In the genomic region with DNA sequence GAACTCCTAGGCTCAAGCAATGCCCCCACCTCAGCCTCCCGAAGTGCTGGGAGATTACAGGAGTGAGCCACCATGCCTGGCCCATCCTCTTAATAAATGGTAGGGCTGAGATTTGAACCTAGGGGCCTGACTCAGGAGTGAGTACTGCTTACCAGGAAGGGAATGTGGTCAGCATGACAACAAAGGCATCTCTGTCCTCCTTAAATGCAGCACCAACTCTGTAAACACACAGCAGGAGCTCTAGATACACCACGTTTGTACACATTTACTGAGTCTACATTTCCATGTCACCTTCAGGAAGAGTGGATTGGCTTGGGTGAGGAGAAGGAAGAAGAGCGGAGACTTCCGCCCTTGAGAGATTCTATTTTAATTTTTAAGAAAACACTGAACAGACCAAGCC, we compare ENCODE assay signal across 35 cellular contexts. TPM values are rescaled to one million over a fixed set of nuclear protein-coding genes. Genes with fewer than 3 reads are reported as not detected.
DNase-seq lines count a peak whose midpoint lies in the region; ATAC-seq and TF ChIP-seq lines count a peak whose summit lies in the region.
"Had no signal": no experiment of that assay in that cellular context is flagged by ENCODE, and none has a peak within 500 bp of the region (broad histone marks: within the 10 kb centered on the region; RNA-seq: fewer than 3 reads in every experiment).

No MANE protein-coding gene starts in this region.

- no peaks in the 10 kb centered on the region for H3K36me3 ChIP-seq in HCT116 (ENCODE audit: control insufficient read depth in 1 of 2, insufficient read depth in 2 of 2, low read length in 2 of 2)
- H3K36me3 ChIP-seq: esophagus muscularis mucosa, HAP-1, thoracic aorta, uterus had no signal

- POLR2A ChIA-PET in HCT116 (lab: Charles Lee), result no interaction called here
- POLR2A ChIA-PET in activated CD4-positive, alpha-beta T cell treated with anti-CD3 and anti-CD28 coated beads, Interleukin-2, amount 10 ng/mL, durations not matched to agents 7 days and 5 days (lab: Charles Lee), result no interaction called here

- H3K4me1 ChIP-seq in HCT116 (ENCODE audit: control insufficient read depth in 1 of 2, insufficient read depth in 2 of 2, low read length in 2 of 2), result peaks cover 16 to 29% of the 10 kb centered on the region in 2 experiments; a peak in 3 of 4 replicates
- H3K4me1 ChIP-seq: foreskin keratinocyte, HAP-1 had no signal

- H3K9me3 Mint-ChIP-seq in mesothelial cell of epicardium, result no peaks in the 10 kb centered on the region
- H3K9me3 Mint-ChIP-seq in activated CD4-positive, alpha-beta T cell treated with anti-CD3 and anti-CD28 coated beads, Interleukin-2, amount 10 ng/mL, durations not matched to agents 7 days and 5 days, result no peaks in the 10 kb centered on the region
- H3K9me3 Mint-ChIP-seq: activated T-cell treated with anti-CD3 and anti-CD28 coated beads, Interleukin-2, amount 50 U/mL, for 72 hours; CD4-positive, CD25-positive, alpha-beta regulatory T cell; endodermal cell; nephron; stimulated activated naive CD8-positive, alpha-beta T cell treated with anti-CD3 and anti-CD28 coated beads, Interleukin-15, Interleukin-2, amounts not matched to agents 100 ng/mL and 50 ng/mL, for 24 hours had no signal

- H3K4me1 Mint-ChIP-seq in mesothelial cell of epicardium, result peaks cover 56% of the 10 kb centered on the region
- H3K4me1 Mint-ChIP-seq in activated CD4-positive, alpha-beta T cell treated with anti-CD3 and anti-CD28 coated beads, Interleukin-2, amount 10 ng/mL, durations not matched to agents 7 days and 5 days, result peaks cover 27% of the 10 kb centered on the region

- no peaks in the 10 kb centered on the region for H3K36me3 Mint-ChIP-seq in mesothelial cell of epicardium
- H3K36me3 Mint-ChIP-seq in activated CD4-positive, alpha-beta T cell treated with anti-CD3 and anti-CD28 coated beads, Interleukin-2, amount 10 ng/mL, durations not matched to agents 7 days and 5 days (ENCODE audit: low read depth), result no peaks in the 10 kb centered on the region

- H3K4me2 ChIP-seq in HCT116 (ENCODE audit: low read length), result peak overlapping the region; percentile 18; the same call in 1 of the 2 replicates

- H2AFZ ChIP-seq in HCT116 (ENCODE audit: low read depth, low read length, poor library complexity, severe bottlenecking), result no peak overlapping the region

- in situ Hi-C loops in SK-MEL-5 (cut with HindIII; ENCODE audit: low pct_unique_long_range_greater_than_20kb, low sequenced_read_pairs), result no loop called here

- no peak for TF ChIP-seq POLR2A in HCT116 (IDR thresholded peaks at IDR 0.05; ENCODE audit: borderline replicate concordance, extremely low read depth, insufficient read depth, insufficient read length)

- DNase-seq in NCI-H748 (lab: John Stamatoyannopoulos, UW; ENCODE audit: unreplicated experiment) (peak; percentile 59), NCI-H748 treated with DMSO at 0.1 percent for 48 hours (lab: John Stamatoyannopoulos, UW) (no peak), HCT116 (ENCODE audit: low read depth, low spot score) (peak; percentile 59), SK-MEL-5 (ENCODE audit: low read depth, low spot score) (peak; percentile 73), mesothelial cell of epicardium (ENCODE audit: low spot score in 2 of 2, unreplicated experiment in 2 of 2) (no peak), T-helper 2 cell (no peak)
- DNase-seq in activated CD4-positive, alpha-beta T cell treated with anti-CD3 and anti-CD28 coated beads, Interleukin-2, amount 10 ng/mL, durations not matched to agents 7 days and 5 days, result no peak
- DNase-seq: 8988T; activated CD4-positive, alpha-beta T cell treated with anti-CD3 and anti-CD28 coated beads, Interleukin-2, amount 50 U/mL, for 48 hours; activated T-cell treated with anti-CD3 and anti-CD28 coated beads, Interleukin-2, amount 50 U/mL, for 72 hours; CD4-positive, CD25-positive, alpha-beta regulatory T cell; dermis blood vessel endothelial cell; EL; endodermal cell; foreskin keratinocyte; Kasumi-1; kidney glomerular epithelial cell; MV-4-11; NCI-H1436; NCI-H446; retina; stimulated activated CD4-positive, alpha-beta T cell treated with anti-CD3 and anti-CD28 coated beads, Interleukin-2, amount 100 ng/mL, for 24 hours; stimulated activated CD8-positive, alpha-beta memory T cell treated with anti-CD3 and anti-CD28 coated beads, Interleukin-4, amount 100 ng/mL, for 48 hours; T-helper 1 cell; uterus had no signal

- no peak overlapping the region for H3K27ac ChIP-seq in HCT116 (ENCODE audit: low read depth, low read length)
- H3K27ac ChIP-seq: esophagus muscularis mucosa, foreskin keratinocyte, RWPE1, thoracic aorta, uterus had no signal

- H3K27ac Mint-ChIP-seq in mesothelial cell of epicardium, result peak overlapping the region; percentile 11
- no peak overlapping the region for H3K27ac Mint-ChIP-seq in activated CD4-positive, alpha-beta T cell treated with anti-CD3 and anti-CD28 coated beads, Interleukin-2, amount 10 ng/mL, durations not matched to agents 7 days and 5 days
- H3K27ac Mint-ChIP-seq: activated T-cell treated with anti-CD3 and anti-CD28 coated beads, Interleukin-2, amount 50 U/mL, for 72 hours; CD4-positive, CD25-positive, alpha-beta regulatory T cell; endodermal cell; stimulated activated naive CD8-positive, alpha-beta T cell treated with anti-CD3 and anti-CD28 coated beads, Interleukin-15, Interleukin-2, amounts not matched to agents 100 ng/mL and 50 ng/mL, for 24 hours had no signal

- H3K79me2 ChIP-seq in HCT116 (ENCODE audit: insufficient read depth, low read length), result no peaks in the 10 kb centered on the region

- TF ChIP-seq RAD21 in HCT116 (IDR thresholded peaks at IDR 0.05; ENCODE audit: low read depth), result no peak

- intact Hi-C loops in HCT116 (cut with micrococcal nuclease), result no loop called here

- H3K9me3 ChIP-seq in HCT116 (ENCODE audit: control insufficient read depth in 1 of 2, insufficient read depth in 1 of 2, low read depth in 1 of 2, low read length in 2 of 2), result no peaks in the 10 kb centered on the region
- H3K9me3 ChIP-seq: esophagus muscularis mucosa, HAP-1, thoracic aorta, uterus had no signal

- H3K4me3 ChIP-seq in HCT116 (replicated peaks in 1 of 2; ENCODE audit: low read depth in 1 of 2, low read length in 2 of 2), result no peak overlapping the region
- H3K4me3 ChIP-seq: esophagus muscularis mucosa, HAP-1, lung, thoracic aorta, uterus had no signal

- CTCF ChIA-PET in HCT116 (lab: Charles Lee), result no interaction called here
- CTCF ChIA-PET in activated CD4-positive, alpha-beta T cell treated with anti-CD3 and anti-CD28 coated beads, Interleukin-2, amount 10 ng/mL, durations not matched to agents 7 days and 5 days (lab: Charles Lee), result no interaction called here

- TF ChIP-seq CTCF in HCT116 (IDR thresholded peaks at IDR 0.05 in 2 of 3, conservative IDR thresholded peaks at IDR 0.05 in 1 of 3; ENCODE audit: borderline replicate concordance in 1 of 3, insufficient read depth in 1 of 3, low read depth in 2 of 3, low read length in 2 of 3) (no peak), mesothelial cell of epicardium (IDR thresholded peaks at IDR 0.05; ENCODE audit: unreplicated experiment) (no peak)

- no peaks in the 10 kb centered on the region for H3K27me3 ChIP-seq in HCT116 (ENCODE audit: insufficient read depth, low read length)
- H3K27me3 ChIP-seq: esophagus muscularis mucosa, uterus had no signal

- ATAC-seq in HCT116, result peak; percentile 68
- ATAC-seq in HG02870 (IDR thresholded peaks at IDR 0.05; ENCODE audit: unreplicated experiment), result no peak
- ATAC-seq: activated CD4-positive, CD25-positive, alpha-beta regulatory T cell treated with anti-CD3 and anti-CD28 coated beads, Interleukin-2, amount 50 U/mL, for 24 hours; activated T-cell treated with anti-CD3 and anti-CD28 coated beads, Interleukin-2, amount 50 U/mL, for 72 hours; foreskin keratinocyte; HepG2 had no signal

- H3K9ac ChIP-seq in HCT116 (ENCODE audit: low read length), result no peak overlapping the region

- H3K4me3 Mint-ChIP-seq in mesothelial cell of epicardium, result no peak overlapping the region
- no peak overlapping the region for H3K4me3 Mint-ChIP-seq in activated CD4-positive, alpha-beta T cell treated with anti-CD3 and anti-CD28 coated beads, Interleukin-2, amount 10 ng/mL, durations not matched to agents 7 days and 5 days
- H3K4me3 Mint-ChIP-seq: activated T-cell treated with anti-CD3 and anti-CD28 coated beads, Interleukin-2, amount 50 U/mL, for 72 hours; CD4-positive, CD25-positive, alpha-beta regulatory T cell; endodermal cell; nephron; stimulated activated naive CD8-positive, alpha-beta T cell treated with anti-CD3 and anti-CD28 coated beads, Interleukin-15, Interleukin-2, amounts not matched to agents 100 ng/mL and 50 ng/mL, for 24 hours had no signal

- no peaks in the 10 kb centered on the region for H3K27me3 Mint-ChIP-seq in mesothelial cell of epicardium (ENCODE audit: low read depth)
- H3K27me3 Mint-ChIP-seq in activated CD4-positive, alpha-beta T cell treated with anti-CD3 and anti-CD28 coated beads, Interleukin-2, amount 10 ng/mL, durations not matched to agents 7 days and 5 days, result no peaks in the 10 kb centered on the region
- H3K27me3 Mint-ChIP-seq: stimulated activated naive CD8-positive, alpha-beta T cell treated with anti-CD3 and anti-CD28 coated beads, Interleukin-15, Interleukin-2, amounts not matched to agents 100 ng/mL and 50 ng/mL, for 24 hours had no signal

- no TSS peak for BruUV-seq in HCT116 (replicated peaks; lab: Mats Ljungman, UMichigan)

- RAD21 ChIA-PET in HCT116 (lab: Charles Lee; ENCODE audit: low non-redundant PET in 1 of 2, low total read pairs in 2 of 2, uncharacterized antibody in 2 of 2, unreplicated experiment in 2 of 2), result no interaction called here

- no peaks in the 10 kb centered on the region for H4K20me1 ChIP-seq in HCT116 (ENCODE audit: insufficient read depth)

- H3K9me2 ChIP-seq in HCT116 (ENCODE audit: insufficient read depth), result no peaks in the 10 kb centered on the region

TF ChIP-seq in HCT116, 20 proteins besides CTCF, POLR2A, EP300 and RAD21:
- TF ChIP-seq SP1 (IDR thresholded peaks at IDR 0.05; ENCODE audit: low read depth), result 0 out of 2 replicates have a peak, but pooled peaks have one; percentile 15
- TF ChIP-seq JUND (IDR thresholded peaks at IDR 0.05), result no peak

RNA-seq across cellular contexts. Expression of a gene that starts 38.5 kb away (rescaled TPM):
- total RNA-seq in HCT116 (2021; ENCODE audit: unreplicated experiment) (7.1 TPM), mesothelial cell of epicardium (8.5 to 9.0 TPM (median 8.9 TPM) in 3 replicates)
- 4.2 and 6.0 TPM in 2 replicates for polyA plus RNA-seq in HCT116 (2012)
- total RNA-seq in SK-MEL-5 (2014; rRNA removed; shearing (Covaris generic)), result 0.11 and 0.32 TPM in 2 replicates
- 2.2 and 3.3 TPM in 2 replicates for polyA plus RNA-seq in SK-MEL-5 (2015; cell fraction: cytosol; rRNA removed)
- 0.77 and 1.8 TPM in 2 replicates for polyA plus RNA-seq in SK-MEL-5 (2015; cell fraction: nucleus; rRNA removed)
- 10 to 100 TPM; 18.4 to 21.5 TPM for total RNA-seq in activated CD4-positive, alpha-beta T cell treated with anti-CD3 and anti-CD28 coated beads, Interleukin-2, amount 10 ng/mL, durations not matched to agents 7 days and 5 days
- total RNA-seq: HepG2 had no signal

Comparison
In these comparisons a context has a peak if more than half of its experiments do, and no peak if none do; other contexts are left out.
1. DNase-seq: peak in NCI-H748 (single experiment), HCT116 (single experiment) and SK-MEL-5 (single experiment); none in NCI-H748 treated with DMSO at 0.1 percent for 48 hours (single experiment), mesothelial cell of epicardium (0 of 2), activated CD4-positive, alpha-beta T cell treated with anti-CD3 and anti-CD28 coated beads, Interleukin-2, amount 10 ng/mL, durations not matched to agents 7 days and 5 days (single experiment) and T-helper 2 cell (0 of 5).